26 cellular contexts compared by ENCODE assay signal in the genomic region with DNA sequence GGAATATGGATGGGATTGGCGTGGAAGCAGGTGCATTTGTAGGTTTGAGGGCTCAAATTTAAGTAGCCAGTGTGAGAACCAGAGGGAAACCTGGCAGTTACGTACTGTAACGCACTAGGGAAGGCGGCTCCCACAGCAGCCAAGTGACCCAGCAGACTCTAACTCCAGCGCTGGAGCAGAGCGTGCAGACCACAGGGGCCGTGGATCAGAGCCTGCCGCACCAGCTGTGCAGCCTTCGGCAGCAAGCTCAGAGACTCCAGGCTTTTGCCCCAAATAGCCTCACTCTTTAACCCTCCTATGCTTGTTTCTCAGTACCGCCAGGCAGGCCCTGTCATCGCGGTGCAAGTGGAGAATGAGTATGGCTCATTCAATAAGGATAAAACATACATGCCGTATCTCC. TPM values are rescaled to one million over a fixed set of nuclear protein-coding genes. Genes with fewer than 3 reads are reported as not detected.
"Had no signal": no experiment of that assay in that cellular context is flagged by ENCODE, and none has a peak within 500 bp of the region (broad histone marks: within the 10 kb centered on the region; RNA-seq: fewer than 3 reads in every experiment).

No MANE protein-coding gene starts in this region.

- H3K4me1 ChIP-seq: left ventricle myocardium inferior, neural progenitor cell, parathyroid adenoma, psoas muscle, spleen, suprapubic skin, tibial artery, upper lobe of right lung had no signal

- H3K79me2 ChIP-seq: hepatocyte, parathyroid adenoma had no signal

- H3K27me3 ChIP-seq: hepatocyte, neural progenitor cell, suprapubic skin, upper lobe of right lung had no signal

- H3K9me3 ChIP-seq: left ventricle myocardium inferior, neutrophil, psoas muscle, spleen, suprapubic skin, thoracic aorta, tibial artery, upper lobe of right lung had no signal

- H3K27me3 Mint-ChIP-seq: stimulated activated naive CD8-positive, alpha-beta T cell treated with anti-CD3 and anti-CD28 coated beads, Interleukin-15, Interleukin-2, amounts not matched to agents 100 ng/mL and 50 ng/mL, for 24 hours had no signal

- H3K9me3 Mint-ChIP-seq: mesothelial cell of epicardium; naive B cell; natural killer cell; nephron progenitor cell; neural progenitor cell; stimulated activated effector memory CD8-positive, alpha-beta T cell treated with anti-CD3 and anti-CD28 coated beads, Interleukin-12 subunit alpha, Interleukin-12 subunit beta, amount 100 ng/mL, for 72 hours; stimulated activated naive CD8-positive, alpha-beta T cell treated with anti-CD3 and anti-CD28 coated beads, Interleukin-15, Interleukin-2, amounts not matched to agents 100 ng/mL and 50 ng/mL, for 24 hours had no signal

- H3K36me3 Mint-ChIP-seq: mesothelial cell of epicardium; naive B cell; natural killer cell; neural progenitor cell; stimulated activated effector memory CD8-positive, alpha-beta T cell treated with anti-CD3 and anti-CD28 coated beads, Interleukin-12 subunit alpha, Interleukin-12 subunit beta, amount 100 ng/mL, for 72 hours had no signal

- DNase-seq: islet precursor cell; left ventricle myocardium inferior; mesendoderm; naive B cell; natural killer cell; nephron progenitor cell; occipital lobe; psoas muscle; spleen; stimulated activated CD4-positive, alpha-beta T cell treated with anti-CD3 and anti-CD28 coated beads, Interleukin-4, amount 100 ng/mL, for 24 hours; stimulated activated naive CD4-positive, alpha-beta T cell; tibial artery; trophoblast cell; upper lobe of right lung had no signal

- H3K9ac ChIP-seq: neural progenitor cell, parathyroid adenoma had no signal

- ATAC-seq: natural killer cell; psoas muscle; sciatic nerve; stimulated activated effector memory CD8-positive, alpha-beta T cell treated with anti-CD3 and anti-CD28 coated beads, Interleukin-12 subunit alpha, Interleukin-12 subunit beta, amount 100 ng/mL, for 72 hours; upper lobe of right lung had no signal

- H3K4me1 Mint-ChIP-seq: mesothelial cell of epicardium; naive B cell; natural killer cell; stimulated activated effector memory CD8-positive, alpha-beta T cell treated with anti-CD3 and anti-CD28 coated beads, Interleukin-12 subunit alpha, Interleukin-12 subunit beta, amount 100 ng/mL, for 72 hours had no signal

- H3K4me3 ChIP-seq: hepatocyte, left ventricle myocardium inferior, lung, neural progenitor cell, psoas muscle, skin epidermis, spleen, suprapubic skin, thoracic aorta, tibial artery, upper lobe of right lung had no signal

- H3K4me3 Mint-ChIP-seq: mesothelial cell of epicardium; naive B cell; natural killer cell; nephron progenitor cell; neural progenitor cell; stimulated activated effector memory CD8-positive, alpha-beta T cell treated with anti-CD3 and anti-CD28 coated beads, Interleukin-12 subunit alpha, Interleukin-12 subunit beta, amount 100 ng/mL, for 72 hours; stimulated activated naive CD8-positive, alpha-beta T cell treated with anti-CD3 and anti-CD28 coated beads, Interleukin-15, Interleukin-2, amounts not matched to agents 100 ng/mL and 50 ng/mL, for 24 hours had no signal

- H3K4me2 ChIP-seq: hepatocyte, neural progenitor cell had no signal

- H3K27ac Mint-ChIP-seq: mesothelial cell of epicardium; natural killer cell; nephron progenitor cell; stimulated activated effector memory CD8-positive, alpha-beta T cell treated with anti-CD3 and anti-CD28 coated beads, Interleukin-12 subunit alpha, Interleukin-12 subunit beta, amount 100 ng/mL, for 72 hours; stimulated activated naive CD8-positive, alpha-beta T cell treated with anti-CD3 and anti-CD28 coated beads, Interleukin-15, Interleukin-2, amounts not matched to agents 100 ng/mL and 50 ng/mL, for 24 hours had no signal

- H2AFZ ChIP-seq: hepatocyte, neural progenitor cell, parathyroid adenoma had no signal

- H3K36me3 ChIP-seq: left ventricle myocardium inferior, neural progenitor cell, neutrophil, spleen, suprapubic skin, thoracic aorta, tibial artery, upper lobe of right lung had no signal

- H3K27ac ChIP-seq: hepatocyte, left ventricle myocardium inferior, neural progenitor cell, neutrophil, parathyroid adenoma, psoas muscle, skin epidermis, spleen, suprapubic skin, thoracic aorta, tibial artery, upper lobe of right lung had no signal

RNA-seq across cellular contexts. Expression of gene GLB1L3, which starts 12.3 kb away (rescaled TPM):
- polyA plus RNA-seq: hepatocyte, psoas muscle had no signal
